Comparison of ENCODE assay signal across 9 cellular contexts in the genomic region with DNA sequence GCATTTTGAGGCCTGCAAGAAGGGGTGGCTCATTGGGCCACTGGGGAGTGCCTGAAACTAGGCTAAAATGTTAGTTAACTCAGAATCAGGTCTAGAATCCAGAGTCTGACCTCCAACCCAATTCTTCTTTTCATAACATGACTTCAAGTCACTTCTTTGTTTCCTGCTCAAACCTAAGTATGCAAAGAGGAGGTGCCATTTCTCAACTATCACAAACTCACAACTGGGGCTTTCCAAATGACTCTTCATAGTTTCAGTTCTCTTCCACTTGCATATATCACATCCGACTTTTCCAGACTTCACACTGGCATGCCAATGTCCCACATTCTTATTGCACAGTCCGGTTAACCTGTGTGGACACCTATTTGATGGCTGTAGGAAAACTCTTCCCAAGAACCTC.
DNase-seq lines count a peak whose midpoint lies in the region; ATAC-seq lines count a peak whose summit lies in the region.
"Had no signal": no experiment of that assay in that cellular context is flagged by ENCODE, and none has a peak within 500 bp of the region (broad histone marks: within the 10 kb centered on the region; RNA-seq: fewer than 3 reads in every experiment).

No MANE protein-coding gene starts in this region.

- no peaks in the 10 kb centered on the region for H3K27me3 Mint-ChIP-seq in naive B cell

- peaks cover 11 to 27% (median 14%) of the 10 kb centered on the region in 3 donors for H3K4me1 Mint-ChIP-seq in naive B cell

- peak; percentile 51 for DNase-seq in naive B cell
- DNase-seq in ACHN: no peak
- no peak for DNase-seq in MG63
- DNase-seq in NCI-H446 (lab: John Stamatoyannopoulos, UW): no peak
- DNase-seq: NCI-H345, SW 1271 had no signal

- in situ Hi-C loops in ACHN (cut with HindIII; ENCODE audit: low pct_ligation_motif_present, low pct_unique_long_range_greater_than_20kb, low sequenced_read_pairs): no loop called here

- H3K36me3 ChIP-seq in MG63: no peaks in the 10 kb centered on the region

- no peaks in the 10 kb centered on the region; the same call in 1 of the 2 replicates for H3K9me3 ChIP-seq in MG63

- H3K4me3 ChIP-seq in MG63: no peak overlapping the region

- H3K9me3 Mint-ChIP-seq in naive B cell: peaks cover 0 to under 1% (median 0%) of the 10 kb centered on the region in 7 donors

- peak overlapping the region; percentile 35 to 92 (median 82) for H3K27ac Mint-ChIP-seq in naive B cell

- H3K36me3 Mint-ChIP-seq in naive B cell: no peaks in the 10 kb centered on the region

- no peaks in the 10 kb centered on the region for H3K27me3 ChIP-seq in MG63

- ATAC-seq in GM18909 (IDR thresholded peaks at IDR 0.05; ENCODE audit: poor library complexity, unreplicated experiment): peak; percentile 95
- peak; percentile 90 for ATAC-seq in GM21619 (IDR thresholded peaks at IDR 0.05; ENCODE audit: unreplicated experiment)
- ATAC-seq in HG03196 (IDR thresholded peaks at IDR 0.05; ENCODE audit: unreplicated experiment): peak; percentile 93
- ATAC-seq in naive B cell (ENCODE audit: low read depth in 2 of 2): peak; percentile 97 to 98

- H3K4me3 Mint-ChIP-seq in naive B cell: peak overlapping the region in 2 of 8 donors; percentile 4 to 10
